16 cellular contexts compared by ENCODE assay signal in genomic region chr10:36188461-36188860, GRCh38.
DNase-seq lines count a peak whose midpoint lies in the region; ATAC-seq, FAIRE-seq and TF ChIP-seq lines count a peak whose summit lies in the region.
"Had no signal": no experiment of that assay in that cellular context is flagged by ENCODE, and none has a peak within 500 bp of the region (broad histone marks: within the 10 kb centered on the region; RNA-seq: fewer than 3 reads in every experiment).

No MANE protein-coding gene starts in this region.

- H4K20me1 ChIP-seq in keratinocyte (ENCODE audit: control insufficient read depth, extremely low read depth, insufficient read depth, low read length): no peaks in the 10 kb centered on the region

- H3K9me3 Mint-ChIP-seq in activated naive CD4-positive, alpha-beta T cell treated with anti-CD3 and anti-CD28 coated beads, Interleukin-2, amount 10 ng/mL, durations not matched to agents 7 days and 5 days: peaks cover 26% of the 10 kb centered on the region
- H3K9me3 Mint-ChIP-seq in naive thymus-derived CD8-positive, alpha-beta T cell: peaks cover 0 to 51% (median 27%) of the 10 kb centered on the region in 9 donors

- H3K4me3 Mint-ChIP-seq in activated naive CD4-positive, alpha-beta T cell treated with anti-CD3 and anti-CD28 coated beads, Interleukin-2, amount 10 ng/mL, durations not matched to agents 7 days and 5 days: no peak overlapping the region
- H3K4me3 Mint-ChIP-seq in naive thymus-derived CD8-positive, alpha-beta T cell: no peak overlapping the region
- H3K4me3 Mint-ChIP-seq: activated CD4-positive, alpha-beta T cell treated with anti-CD3 and anti-CD28 coated beads, Interleukin-2, amount 10 ng/mL, durations not matched to agents 7 days and 5 days; type B pancreatic cell had no signal

- no peak for ATAC-seq in GM18909 (IDR thresholded peaks at IDR 0.05; ENCODE audit: poor library complexity, unreplicated experiment)
- no peak for ATAC-seq in naive thymus-derived CD8-positive, alpha-beta T cell

- POLR2A ChIA-PET in naive thymus-derived CD8-positive, alpha-beta T cell (lab: Charles Lee): no interaction called here

- H3K9me1 ChIP-seq in keratinocyte (ENCODE audit: control insufficient read depth, extremely low read depth, insufficient read depth, low read length): no peaks in the 10 kb centered on the region

- no peaks in the 10 kb centered on the region for H3K4me1 Mint-ChIP-seq in activated naive CD4-positive, alpha-beta T cell treated with anti-CD3 and anti-CD28 coated beads, Interleukin-2, amount 10 ng/mL, durations not matched to agents 7 days and 5 days
- H3K4me1 Mint-ChIP-seq in naive thymus-derived CD8-positive, alpha-beta T cell: no peaks in the 10 kb centered on the region
- H3K4me1 Mint-ChIP-seq: activated CD4-positive, alpha-beta T cell treated with anti-CD3 and anti-CD28 coated beads, Interleukin-2, amount 10 ng/mL, durations not matched to agents 7 days and 5 days had no signal

- dilution Hi-C loops in keratinocyte (cut with MboI; ENCODE audit: extremely low pct_ligation_motif_present, low sequenced_read_pairs): no loop called here

- peaks cover 0 to 9% of the 10 kb centered on the region in 2 donors for H3K4me1 ChIP-seq in ascending aorta
- H3K4me1 ChIP-seq in keratinocyte (ENCODE audit: control insufficient read depth, extremely low read depth, insufficient read depth, low read length): no peaks in the 10 kb centered on the region
- peaks cover 0 to 7% (median 6%) of the 10 kb centered on the region in 4 donors for H3K4me1 ChIP-seq in stomach

- no peak overlapping the region for H3K4me2 ChIP-seq in keratinocyte (ENCODE audit: control insufficient read depth, extremely low read depth, insufficient read depth, low read depth, low read length)

- TF ChIP-seq POLR2A in stomach (IDR thresholded peaks at IDR 0.05): no peak

- no peaks in the 10 kb centered on the region for H3K36me3 Mint-ChIP-seq in activated naive CD4-positive, alpha-beta T cell treated with anti-CD3 and anti-CD28 coated beads, Interleukin-2, amount 10 ng/mL, durations not matched to agents 7 days and 5 days
- peaks cover 0 to 16% (median 0%) of the 10 kb centered on the region in 3 donors for H3K36me3 Mint-ChIP-seq in naive thymus-derived CD8-positive, alpha-beta T cell
- H3K36me3 Mint-ChIP-seq: type B pancreatic cell had no signal

- H3K79me2 ChIP-seq in keratinocyte (ENCODE audit: control insufficient read depth, insufficient read depth, low read length): no peaks in the 10 kb centered on the region

- no peaks in the 10 kb centered on the region for H3K36me3 ChIP-seq in ascending aorta
- no peaks in the 10 kb centered on the region for H3K36me3 ChIP-seq in keratinocyte (ENCODE audit: control insufficient read depth in 2 of 2, extremely low read depth in 1 of 2, insufficient read depth in 2 of 2, low read length in 2 of 2)
- H3K36me3 ChIP-seq in stomach: no peaks in the 10 kb centered on the region

- FAIRE-seq in keratinocyte (lab: Jason Lieb, UNC): no peak

- H3K27ac Mint-ChIP-seq in activated naive CD4-positive, alpha-beta T cell treated with anti-CD3 and anti-CD28 coated beads, Interleukin-2, amount 10 ng/mL, durations not matched to agents 7 days and 5 days: no peak overlapping the region
- no peak overlapping the region for H3K27ac Mint-ChIP-seq in naive thymus-derived CD8-positive, alpha-beta T cell
- H3K27ac Mint-ChIP-seq: activated CD4-positive, alpha-beta T cell treated with anti-CD3 and anti-CD28 coated beads, Interleukin-2, amount 10 ng/mL, durations not matched to agents 7 days and 5 days; type B pancreatic cell had no signal

- no peak for TF ChIP-seq CTCF in ascending aorta (IDR thresholded peaks at IDR 0.05)
- TF ChIP-seq CTCF in keratinocyte (optimal IDR thresholded peaks at IDR 0.05 in 1 of 3, IDR thresholded peaks at IDR 0.05 in 1 of 3, conservative IDR thresholded peaks at IDR 0.05 in 1 of 3; ENCODE audit: extremely low read depth in 1 of 3, insufficient read depth in 2 of 3, low read length in 3 of 3): no peak
- TF ChIP-seq CTCF in stomach (IDR thresholded peaks at IDR 0.05): no peak

- peak overlapping the region; percentile 0 to 27 for H3K27ac ChIP-seq in ascending aorta
- no peak overlapping the region for H3K27ac ChIP-seq in keratinocyte (ENCODE audit: control insufficient read depth, insufficient read depth, low read length)
- peak overlapping the region in 3 of 5 donors; percentile 5 to 29 (median 6) for H3K27ac ChIP-seq in stomach
- H3K27ac ChIP-seq: C4-2B, SK-N-MC had no signal

- H3K9me3 ChIP-seq in ascending aorta (peaks cover 4 to 15% of the 10 kb centered on the region in 2 donors), keratinocyte (ENCODE audit: control insufficient read depth, low read depth, low read length) (no peaks in the 10 kb centered on the region), stomach (peaks cover 0 to 24% (median 13%) of the 10 kb centered on the region in 4 donors)

- DNase-seq in NCI-H1105 treated with DMSO at 0.1 percent for 48 hours (lab: John Stamatoyannopoulos, UW) (peak; percentile 43), NCI-H1105 (lab: John Stamatoyannopoulos, UW) (no peak), ascending aorta (ENCODE audit: low spot score in 2 of 2) (no peak), keratinocyte (ENCODE audit: low read depth, low spot score) (no peak), stomach (no peak)
- DNase-seq in activated naive CD4-positive, alpha-beta T cell treated with anti-CD3 and anti-CD28 coated beads, Interleukin-2, amount 10 ng/mL, durations not matched to agents 7 days and 5 days: no peak
- no peak for DNase-seq in naive thymus-derived CD8-positive, alpha-beta T cell
- DNase-seq: activated CD4-positive, alpha-beta T cell treated with anti-CD3 and anti-CD28 coated beads, Interleukin-2, amount 10 ng/mL, durations not matched to agents 7 days and 5 days; aorta; dermis blood vessel endothelial cell; islet precursor cell; occipital lobe had no signal

- WGBS in stomach, 5 donors: 41 to 53% (median 51%) methylated on average over 4 of the region's 4 CpGs

- CTCF ChIA-PET in activated naive CD4-positive, alpha-beta T cell treated with anti-CD3 and anti-CD28 coated beads, Interleukin-2, amount 10 ng/mL, durations not matched to agents 7 days and 5 days (lab: Charles Lee): no interaction called here

- no peak overlapping the region for H3K4me3 ChIP-seq in ascending aorta
- no peak overlapping the region for H3K4me3 ChIP-seq in keratinocyte (ENCODE audit: control insufficient read depth in 2 of 3, extremely low read depth in 1 of 3, insufficient read depth in 2 of 3, low read depth in 1 of 3, low read length in 3 of 3)
- H3K4me3 ChIP-seq in stomach: no peak overlapping the region
- H3K4me3 ChIP-seq: SK-N-MC had no signal

- intact Hi-C loops in ascending aorta (cut with DNase I) (no loop called here), stomach (cut with DNase I; ENCODE audit: low total_unique reads) (no loop called here)

- no peaks in the 10 kb centered on the region for H3K27me3 Mint-ChIP-seq in activated naive CD4-positive, alpha-beta T cell treated with anti-CD3 and anti-CD28 coated beads, Interleukin-2, amount 10 ng/mL, durations not matched to agents 7 days and 5 days
- peaks cover 0 to 3% (median 0%) of the 10 kb centered on the region in 5 donors for H3K27me3 Mint-ChIP-seq in naive thymus-derived CD8-positive, alpha-beta T cell
- H3K27me3 Mint-ChIP-seq: activated CD4-positive, alpha-beta T cell treated with anti-CD3 and anti-CD28 coated beads, Interleukin-2, amount 10 ng/mL, durations not matched to agents 7 days and 5 days; type B pancreatic cell had no signal

- no peaks in the 10 kb centered on the region for H3K27me3 ChIP-seq in ascending aorta
- no peaks in the 10 kb centered on the region for H3K27me3 ChIP-seq in keratinocyte (ENCODE audit: control insufficient read depth, extremely low read depth, insufficient read depth, low read length)
- no peaks in the 10 kb centered on the region for H3K27me3 ChIP-seq in stomach

- no peak overlapping the region for H3K9ac ChIP-seq in keratinocyte (ENCODE audit: control insufficient read depth, extremely low read depth, insufficient read depth, low read length)

- no peak for TF ChIP-seq EP300 in stomach (IDR thresholded peaks at IDR 0.05)

- H2AFZ ChIP-seq in keratinocyte (ENCODE audit: control insufficient read depth, low read length): peak overlapping the region; percentile 64
